ENCODE assay signal across 10 cellular contexts in genomic region chr12:1776139-1776975, GRCh38.
DNase-seq lines count a peak whose midpoint lies in the region.
"Had no signal": no experiment of that assay in that cellular context is flagged by ENCODE, and none has a peak within 500 bp of the region (broad histone marks: within the 10 kb centered on the region; RNA-seq: fewer than 3 reads in every experiment).

No MANE protein-coding gene starts in this region.

- no peak overlapping the region for H3K4me3 Mint-ChIP-seq in activated T-cell treated with anti-CD3 and anti-CD28 coated beads, Interleukin-2, amount 50 U/mL, for 24 hours

- no peaks in the 10 kb centered on the region for H3K27me3 Mint-ChIP-seq in activated T-cell treated with anti-CD3 and anti-CD28 coated beads, Interleukin-2, amount 50 U/mL, for 24 hours

- H3K36me3 Mint-ChIP-seq in activated T-cell treated with anti-CD3 and anti-CD28 coated beads, Interleukin-2, amount 50 U/mL, for 24 hours (ENCODE audit: low read depth): peaks cover 76% of the 10 kb centered on the region

- H3K27ac ChIP-seq in angular gyrus (ENCODE audit: low read depth, low read length): peak overlapping the region; percentile 80
- peak overlapping the region; percentile 30 for H3K27ac ChIP-seq in layer of hippocampus (ENCODE audit: low read depth, low read length)

- H3K27ac Mint-ChIP-seq in activated T-cell treated with anti-CD3 and anti-CD28 coated beads, Interleukin-2, amount 50 U/mL, for 24 hours: no peak overlapping the region

- H3K9me3 Mint-ChIP-seq in activated T-cell treated with anti-CD3 and anti-CD28 coated beads, Interleukin-2, amount 50 U/mL, for 24 hours: no peaks in the 10 kb centered on the region

- H3K27me3 ChIP-seq in layer of hippocampus (ENCODE audit: control insufficient read depth, insufficient read depth, low read length): no peaks in the 10 kb centered on the region

- H3K4me1 Mint-ChIP-seq in activated T-cell treated with anti-CD3 and anti-CD28 coated beads, Interleukin-2, amount 50 U/mL, for 24 hours (ENCODE audit: low read depth): peaks cover 17% of the 10 kb centered on the region

- peak; percentile 74 for DNase-seq in AG20443 (ENCODE audit: low spot score)
- DNase-seq in HS-5 (ENCODE audit: low read depth): peak; percentile 83
- DNase-seq in NCI-H2227 treated with DMSO at 0.1 percent for 48 hours (lab: John Stamatoyannopoulos, UW): no peak
- no peak for DNase-seq in NCI-H1092 treated with DMSO at 0.1 percent for 48 hours (lab: John Stamatoyannopoulos, UW)
- DNase-seq in activated T-cell treated with anti-CD3 and anti-CD28 coated beads, Interleukin-2, amount 50 U/mL, for 24 hours: no peak
- DNase-seq in germinal center (ENCODE audit: low spot score): no peak
- DNase-seq: GOT3, NCI-H748 treated with DMSO at 0.1 percent for 48 hours had no signal

Comparison
In these comparisons a context has a peak if more than half of its experiments do, and no peak if none do; other contexts are left out.
1. DNase-seq: peak in AG20443 (single experiment) and HS-5 (single experiment); none in NCI-H2227 treated with DMSO at 0.1 percent for 48 hours (single experiment), NCI-H1092 treated with DMSO at 0.1 percent for 48 hours (single experiment), activated T-cell treated with anti-CD3 and anti-CD28 coated beads, Interleukin-2, amount 50 U/mL, for 24 hours (single experiment) and germinal center (single experiment).